18 cellular contexts compared by ENCODE assay signal in the genomic region with DNA sequence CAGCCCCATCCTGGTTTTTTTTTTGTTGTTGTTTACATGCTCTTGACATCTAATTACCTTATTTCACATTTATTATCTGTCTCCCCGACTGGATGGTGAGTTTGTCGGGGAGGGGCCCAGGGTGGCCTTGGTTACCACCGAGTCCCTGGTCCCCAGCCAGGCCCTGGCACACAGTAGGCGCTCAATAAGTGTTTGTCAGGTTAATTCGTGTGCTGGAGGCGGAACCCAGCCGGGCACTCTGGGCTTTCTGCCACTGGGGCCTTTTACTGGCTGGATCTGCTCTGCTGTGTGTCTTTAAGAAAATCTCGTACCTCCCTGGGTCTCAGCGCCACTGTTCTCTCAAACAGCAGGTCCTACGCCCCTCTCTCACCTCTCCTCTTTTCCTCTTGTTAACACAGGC. TPM values are rescaled to one million over a fixed set of nuclear protein-coding genes. Genes with fewer than 3 reads are reported as not detected.
A peak's percentile ranks its signal among the peaks of the same experiment; 100 is the strongest.
DNase-seq lines count a peak whose midpoint lies in the region; ATAC-seq and TF ChIP-seq lines count a peak whose summit lies in the region.
"Had no signal": no experiment of that assay in that cellular context is flagged by ENCODE, and none has a peak within 500 bp of the region (broad histone marks: within the 10 kb centered on the region; RNA-seq: fewer than 3 reads in every experiment).

No MANE protein-coding gene starts in this region.

- H3K4me3 ChIP-seq in breast epithelium (no peak overlapping the region), PC-9 (no peak overlapping the region), right lobe of liver (no peak overlapping the region), upper lobe of right lung (no peak overlapping the region), transverse colon (no peak overlapping the region)
- H3K4me3 ChIP-seq: GM23338 had no signal

- H3K27me3 Mint-ChIP-seq in MCF 10A (ENCODE audit: insufficient read depth, unreplicated experiment): no peaks in the 10 kb centered on the region
- H3K27me3 Mint-ChIP-seq: CD4-positive, alpha-beta T cell had no signal

- no peaks in the 10 kb centered on the region for H3K79me2 ChIP-seq in PC-9 (ENCODE audit: low read depth)

- no peak for ATAC-seq in right lobe of liver
- ATAC-seq in upper lobe of right lung: no peak
- ATAC-seq: GM23338 had no signal

- TF ChIP-seq POLR2A in breast epithelium (IDR thresholded peaks at IDR 0.05) (no peak), right lobe of liver (IDR thresholded peaks at IDR 0.05) (no peak), transverse colon (IDR thresholded peaks at IDR 0.05) (no peak)

- H3K36me3 Mint-ChIP-seq in MCF 10A (ENCODE audit: insufficient read depth, unreplicated experiment): peaks cover 9% of the 10 kb centered on the region

- TSS peak; percentile 82 for BruUV-seq in MCF 10A (replicated peaks; lab: Mats Ljungman, UMichigan)
- no TSS peak for BruUV-seq in PC-9 (replicated peaks; lab: Mats Ljungman, UMichigan)

- no peak overlapping the region for H3K4me2 ChIP-seq in PC-9
- H3K4me2 ChIP-seq: GM23338 had no signal

- H3K27ac Mint-ChIP-seq in MCF 10A (ENCODE audit: low read depth, unreplicated experiment): peak overlapping the region; percentile 66
- H3K27ac Mint-ChIP-seq: CD4-positive, alpha-beta T cell; GM23338 had no signal

- H3K36me3 ChIP-seq in breast epithelium (no peaks in the 10 kb centered on the region), PC-9 (ENCODE audit: low read depth) (no peaks in the 10 kb centered on the region), right lobe of liver (no peaks in the 10 kb centered on the region), upper lobe of right lung (no peaks in the 10 kb centered on the region), transverse colon (no peaks in the 10 kb centered on the region)
- H3K36me3 ChIP-seq: BE2C had no signal

- H3K9me3 ChIP-seq in breast epithelium: no peaks in the 10 kb centered on the region
- H3K9me3 ChIP-seq in PC-9 (ENCODE audit: insufficient read depth, low read depth): no peaks in the 10 kb centered on the region
- H3K9me3 ChIP-seq in right lobe of liver: no peaks in the 10 kb centered on the region
- no peaks in the 10 kb centered on the region for H3K9me3 ChIP-seq in upper lobe of right lung
- H3K9me3 ChIP-seq in transverse colon: no peaks in the 10 kb centered on the region
- H3K9me3 ChIP-seq: BE2C, Caco-2 had no signal

- H3K27me3 ChIP-seq in breast epithelium: peaks cover 2 to 4% of the 10 kb centered on the region in 2 donors
- H3K27me3 ChIP-seq in PC-9 (ENCODE audit: insufficient read depth, low read depth): 0 out of 2 replicates have a peak, but pooled peaks cover 8% of the 10 kb centered on the region
- H3K27me3 ChIP-seq in right lobe of liver: no peaks in the 10 kb centered on the region
- H3K27me3 ChIP-seq in upper lobe of right lung: no peaks in the 10 kb centered on the region
- peaks cover 7% of the 10 kb centered on the region for H3K27me3 ChIP-seq in transverse colon

- POLR2A ChIA-PET in MCF 10A (lab: Yijun Ruan, JAX) (interaction anchor here (1.6 kb wide), 1 partner anchor 83 kb away, joined by 3 read pairs; no protein-coding TSS in a partner anchor), PC-9 (lab: Charles Lee; ENCODE audit: unreplicated experiment) (no interaction called here)

- H3K4me1 ChIP-seq in breast epithelium (no peaks in the 10 kb centered on the region), PC-9 (replicated peaks; ENCODE audit: insufficient read depth) (no peaks in the 10 kb centered on the region), right lobe of liver (peaks cover 0 to 9% (median 3%) of the 10 kb centered on the region in 4 donors), upper lobe of right lung (peaks cover 6% of the 10 kb centered on the region), transverse colon (peaks cover 0 to 14% (median 10%) of the 10 kb centered on the region in 4 donors)

- 66% methylated on average over 7 of the region's 10 CpGs for WGBS in right lobe of liver (ENCODE audit: insufficient coverage, low coverage, low lambda C conversion rate, missing lambda C conversion rate)
- WGBS in transverse colon (ENCODE audit: low coverage in 1 of 2), 2 donors: 58 to 72% methylated on average over 7 to 10 of the region's 10 CpGs

- no peak overlapping the region for H3K27ac ChIP-seq in breast epithelium
- H3K27ac ChIP-seq in PC-9: peak overlapping the region; percentile 34; the same call in 1 of the 2 replicates
- peak overlapping the region in 2 of 3 donors; percentile 47 to 77 for H3K27ac ChIP-seq in right lobe of liver
- H3K27ac ChIP-seq in upper lobe of right lung: peak overlapping the region; percentile 30
- no peak overlapping the region for H3K27ac ChIP-seq in transverse colon
- H3K27ac ChIP-seq: C4-2B had no signal

- H2AFZ ChIP-seq in PC-9: no peak overlapping the region
- H2AFZ ChIP-seq: GM23338 had no signal

- H3K4me1 Mint-ChIP-seq in MCF 10A (ENCODE audit: insufficient read depth, unreplicated experiment): peaks cover 2% of the 10 kb centered on the region

- H4K20me1 ChIP-seq in PC-9 (ENCODE audit: insufficient read depth): no peaks in the 10 kb centered on the region

- no peak for DNase-seq in MCF 10A (ENCODE audit: unreplicated experiment)
- DNase-seq in breast epithelium (ENCODE audit: low spot score in 2 of 2): no peak
- DNase-seq in PC-9: no peak
- no peak for DNase-seq in right lobe of liver
- DNase-seq in upper lobe of right lung: no peak
- no peak for DNase-seq in stimulated activated CD4-positive, alpha-beta T cell treated with anti-CD3 and anti-CD28 coated beads, Interleukin-1b, Interleukin-23, amount 100 ng/mL, for 48 hours
- no peak for DNase-seq in NCI-H446 treated with DMSO at 0.1 percent for 48 hours (lab: John Stamatoyannopoulos, UW)
- DNase-seq in transverse colon: no peak
- DNase-seq: ACHN; BE2C; CD4-positive, alpha-beta T cell; HCEC 1CT; IMR-90 had no signal

- H3F3A ChIP-seq in PC-9 (ENCODE audit: insufficient read depth, low read depth): no peaks in the 10 kb centered on the region; the same call in 1 of the 2 replicates

- in situ Hi-C loops in transverse colon (cut with MboI; ENCODE audit: low pct_ligation_motif_present in 1 of 4, low pct_unique_long_range_greater_than_20kb in 1 of 4, low sequenced_read_pairs in 3 of 4): loop anchor here in 3 of 4 donors (10.0 kb wide), 3 partner anchors 75 to 215 kb away; no protein-coding TSS in a partner anchor

- H3K9me3 Mint-ChIP-seq in MCF 10A (ENCODE audit: unreplicated experiment): no peaks in the 10 kb centered on the region
- H3K9me3 Mint-ChIP-seq: CD4-positive, alpha-beta T cell; GM23338 had no signal

- no peak for TF ChIP-seq CTCF in MCF 10A (IDR thresholded peaks at IDR 0.05; ENCODE audit: unreplicated experiment)
- no peak for TF ChIP-seq CTCF in breast epithelium (IDR thresholded peaks at IDR 0.05)
- TF ChIP-seq CTCF in PC-9 (conservative IDR thresholded peaks at IDR 0.05): no peak
- no peak for TF ChIP-seq CTCF in right lobe of liver (IDR thresholded peaks at IDR 0.05)
- no peak for TF ChIP-seq CTCF in upper lobe of right lung (IDR thresholded peaks at IDR 0.05)
- no peak for TF ChIP-seq CTCF in transverse colon (IDR thresholded peaks at IDR 0.05)

- intact Hi-C loops in MCF 10A (cut with micrococcal nuclease) (loop anchor here (10.0 kb wide), 1 partner anchor 175 kb away; no protein-coding TSS in a partner anchor), breast epithelium (cut with DNase I; ENCODE audit: low total_unique reads) (loop anchor here (10.0 kb wide), 1 partner anchor 95 kb away; a partner anchor contains a TSS), PC-9 (cut with micrococcal nuclease; ENCODE audit: unreplicated experiment) (loop anchor here (10.0 kb wide), 2 partner anchors 175 to 215 kb away; no protein-coding TSS in a partner anchor), right lobe of liver (cut with DNase I) (loop anchor here (5.0 to 10.0 kb wide), 2 partner anchors 83 to 155 kb away; no protein-coding TSS in a partner anchor), upper lobe of right lung (cut with DNase I) (no loop called here), transverse colon (cut with DNase I; ENCODE audit: low total_unique reads) (no loop called here)

- CTCF ChIA-PET in MCF 10A (lab: Yijun Ruan, JAX) (interaction anchor here (1.4 to 4.3 kb wide), 2 partner anchors 14 to 158 kb away, joined by 4 to 25 read pairs; no protein-coding TSS in a partner anchor), PC-9 (lab: Charles Lee) (interaction anchor here (0.6 to 1.0 kb wide), 4 partner anchors 31 to 929 kb away, joined by 7 to 14 read pairs (median 8); no protein-coding TSS in a partner anchor)

- H3K9me2 ChIP-seq in PC-9 (ENCODE audit: insufficient read depth): no peaks in the 10 kb centered on the region

- H3K4me3 Mint-ChIP-seq in MCF 10A (ENCODE audit: unreplicated experiment): no peak overlapping the region
- H3K4me3 Mint-ChIP-seq: CD4-positive, alpha-beta T cell; GM23338 had no signal

- no peak for TF ChIP-seq EP300 in transverse colon (IDR thresholded peaks at IDR 0.05; ENCODE audit: low read depth)

RNA-seq across cellular contexts. Expression of a gene that starts 4.6 kb away (rescaled TPM):
- total RNA-seq in MCF 10A (2022): 0.56 and 0.75 TPM in 2 replicates
- 1 to 10 TPM in 2 of 3 donors, under 1 TPM in 1; 0.48 to 1.8 (median 1.6) TPM for total RNA-seq in breast epithelium
- total RNA-seq in PC-9 (2021): 1.9 and 3.5 TPM in 2 replicates
- total RNA-seq in right lobe of liver: 10 to 100 TPM in 3 of 6 experiments, 1 to 10 TPM in 3; 4.7 to 11.6 (median 9.8) TPM
- total RNA-seq in upper lobe of right lung: 2.1 TPM
- 1 to 10 TPM in 3 of 4 donors, under 1 TPM in 1; 0.82 to 3.8 (median 1.5) TPM for total RNA-seq in transverse colon
- total RNA-seq: A172 had no signal

RNA-seq across cellular contexts. Expression of a gene that starts 18.5 kb away (rescaled TPM):
- total RNA-seq in MCF 10A (2022): 53.5 and 77.6 TPM in 2 replicates
- 10 to 100 TPM; 28.8 to 44.9 (median 37.2) TPM for total RNA-seq in breast epithelium
- total RNA-seq in PC-9 (2021): 27.1 and 29.2 TPM in 2 replicates
- total RNA-seq in right lobe of liver: 10 to 100 TPM; 14.7 to 28.6 (median 20.5) TPM
- 26.8 TPM for total RNA-seq in upper lobe of right lung
- total RNA-seq in transverse colon: 10 to 100 TPM; 28.3 to 86.6 (median 56.6) TPM

RNA-seq across cellular contexts. Expression of a gene that starts 24.9 kb away (rescaled TPM):
- total RNA-seq in MCF 10A (2022) (6.4 and 9.4 TPM in 2 replicates), breast epithelium (1 to 10 TPM in 2 of 3 donors, under 1 TPM in 1; 0.64 to 2.0 (median 1.2) TPM), PC-9 (2021) (4.5 and 4.6 TPM in 2 replicates), right lobe of liver (1 to 10 TPM; 1.7 to 3.3 (median 2.1) TPM), upper lobe of right lung (2.0 TPM), transverse colon (10 to 100 TPM in 1 of 4 donors, 1 to 10 TPM in 3; 1.1 to 10.5 (median 1.6) TPM)
- total RNA-seq: IMR-90 had no signal

RNA-seq across cellular contexts. Expression of a gene that starts 30.0 kb away (rescaled TPM):
- total RNA-seq in MCF 10A (2022): not detected in 2 replicates
- total RNA-seq in breast epithelium: 1 to 10 TPM in 1 of 3 donors, under 1 TPM in 1, not detected in 1; 0.73 to 4.3 TPM
- total RNA-seq in PC-9 (2021): 0.43 and 0.55 TPM in 2 replicates
- 10 to 100 TPM in 2 of 6 experiments, 1 to 10 TPM in 4; 2.3 to 28.1 (median 9.7) TPM for total RNA-seq in right lobe of liver
- 2.7 TPM for total RNA-seq in upper lobe of right lung
- 100 to 1,000 TPM in 2 of 4 donors, 10 to 100 TPM in 2; 71.9 to 251 (median 115) TPM for total RNA-seq in transverse colon
- total RNA-seq: A172, Caco-2, GM23338, HT1080, IMR-90 had no signal

RNA-seq across cellular contexts. Expression of a gene that starts 41.8 kb away (rescaled TPM):
- total RNA-seq in MCF 10A (2022): 0.22 and 0.51 TPM in 2 replicates
- total RNA-seq in breast epithelium: 1 to 10 TPM in 2 of 3 donors, not detected in 1; 1.3 to 2.9 TPM
- 28.5 and 28.7 TPM in 2 replicates for total RNA-seq in PC-9 (2021)
- total RNA-seq in right lobe of liver: 1 to 10 TPM in 1 of 6 experiments, under 1 TPM in 5; 0.19 to 1.4 (median 0.33) TPM
- total RNA-seq in upper lobe of right lung: 17.3 TPM
- total RNA-seq in transverse colon: 100 to 1,000 TPM; 180 to 222 (median 191) TPM
- total RNA-seq: A172, GM23338, HT1080, IMR-90 had no signal

Comparison
In these comparisons a context has a peak if more than half of its experiments do, and no peak if none do; other contexts are left out.
1. H3K27ac ChIP-seq: peak in PC-9 (single experiment), right lobe of liver (2 of 3) and upper lobe of right lung (single experiment); none in breast epithelium (0 of 2) and transverse colon (0 of 4).
2. intact Hi-C loops: an anchor here in MCF 10A (10.0 kb wide), breast epithelium (10.0 kb wide), PC-9 (10.0 kb wide) and right lobe of liver (5.0 to 10.0 kb wide); none called in upper lobe of right lung and transverse colon.